In the genomic region with DNA sequence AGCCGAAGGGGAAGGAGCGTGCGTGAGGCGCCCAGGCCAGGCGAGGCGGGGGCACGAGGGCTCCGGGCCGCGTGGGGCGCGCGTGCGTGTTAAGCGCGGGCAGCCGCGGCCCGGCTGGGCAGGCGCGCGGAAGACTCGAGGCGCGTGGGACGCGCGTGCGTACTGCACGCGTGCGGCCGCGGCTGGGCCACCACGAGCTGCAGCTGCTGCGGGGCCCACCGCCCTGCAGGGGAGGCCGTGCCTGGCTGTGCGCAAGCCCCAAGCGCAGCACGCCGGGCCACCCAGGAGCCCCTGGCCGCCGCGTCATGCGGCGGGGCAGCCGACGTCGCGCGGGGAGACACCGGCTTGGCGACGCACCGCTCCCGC, we compare ENCODE assay signal across 1 cellular context.
A peak's percentile ranks its signal among the peaks of the same experiment; 100 is the strongest.
TF ChIP-seq lines count a peak whose summit lies in the region.

No MANE protein-coding gene starts in this region.

TF ChIP-seq in HepG2, 621 proteins besides CTCF, POLR2A, EP300 and RAD21 (continues in another document):
- 0 out of 2 replicates have a peak, but pooled peaks have one; percentile 10 for TF ChIP-seq MXD4 (CRISPR knock-in tag; IDR thresholded peaks at IDR 0.05)
- TF ChIP-seq BORCS8-MEF2B (CRISPR knock-in tag; IDR thresholded peaks at IDR 0.05), result no peak
- TF ChIP-seq ZNF607 (CRISPR knock-in tag; IDR thresholded peaks at IDR 0.05; ENCODE audit: borderline replicate concordance), result no peak
- TF ChIP-seq ASH2L (IDR thresholded peaks at IDR 0.05; ENCODE audit: insufficient read length, low read depth, low read length), result peak; percentile 62
- TF ChIP-seq ZNF766 (CRISPR knock-in tag; IDR thresholded peaks at IDR 0.05; ENCODE audit: borderline replicate concordance), result peak; percentile 22; the same call in 1 of the 2 replicates
- TF ChIP-seq AGO2 (optimal IDR thresholded peaks at IDR 0.05; ENCODE audit: low read depth, low read length), result peak; percentile 7
- TF ChIP-seq ZNF24 (IDR thresholded peaks at IDR 0.05), result no peak
- TF ChIP-seq ZNF121 (CRISPR knock-in tag; IDR thresholded peaks at IDR 0.05), result no peak
- TF ChIP-seq, protein P1, sequence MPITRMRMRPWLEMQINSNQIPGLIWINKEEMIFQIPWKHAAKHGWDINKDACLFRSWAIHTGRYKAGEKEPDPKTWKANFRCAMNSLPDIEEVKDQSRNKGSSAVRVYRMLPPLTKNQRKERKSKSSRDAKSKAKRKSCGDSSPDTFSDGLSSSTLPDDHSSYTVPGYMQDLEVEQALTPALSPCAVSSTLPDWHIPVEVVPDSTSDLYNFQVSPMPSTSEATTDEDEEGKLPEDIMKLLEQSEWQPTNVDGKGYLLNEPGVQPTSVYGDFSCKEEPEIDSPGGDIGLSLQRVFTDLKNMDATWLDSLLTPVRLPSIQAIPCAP (CRISPR knock-in tag; IDR thresholded peaks at IDR 0.05; ENCODE audit: low read depth), result no peak
- no peak for TF ChIP-seq SYNCRIP (IDR thresholded peaks at IDR 0.05; ENCODE audit: insufficient read depth, low read depth, low read length)
- peak; percentile 14 for TF ChIP-seq YY1 (IDR thresholded peaks at IDR 0.05; ENCODE audit: insufficient read depth, insufficient replicate concordance, low read depth, low read length)
- TF ChIP-seq CHCHD3 (CRISPR knock-in tag; IDR thresholded peaks at IDR 0.05), result no peak
- TF ChIP-seq, protein P2, sequence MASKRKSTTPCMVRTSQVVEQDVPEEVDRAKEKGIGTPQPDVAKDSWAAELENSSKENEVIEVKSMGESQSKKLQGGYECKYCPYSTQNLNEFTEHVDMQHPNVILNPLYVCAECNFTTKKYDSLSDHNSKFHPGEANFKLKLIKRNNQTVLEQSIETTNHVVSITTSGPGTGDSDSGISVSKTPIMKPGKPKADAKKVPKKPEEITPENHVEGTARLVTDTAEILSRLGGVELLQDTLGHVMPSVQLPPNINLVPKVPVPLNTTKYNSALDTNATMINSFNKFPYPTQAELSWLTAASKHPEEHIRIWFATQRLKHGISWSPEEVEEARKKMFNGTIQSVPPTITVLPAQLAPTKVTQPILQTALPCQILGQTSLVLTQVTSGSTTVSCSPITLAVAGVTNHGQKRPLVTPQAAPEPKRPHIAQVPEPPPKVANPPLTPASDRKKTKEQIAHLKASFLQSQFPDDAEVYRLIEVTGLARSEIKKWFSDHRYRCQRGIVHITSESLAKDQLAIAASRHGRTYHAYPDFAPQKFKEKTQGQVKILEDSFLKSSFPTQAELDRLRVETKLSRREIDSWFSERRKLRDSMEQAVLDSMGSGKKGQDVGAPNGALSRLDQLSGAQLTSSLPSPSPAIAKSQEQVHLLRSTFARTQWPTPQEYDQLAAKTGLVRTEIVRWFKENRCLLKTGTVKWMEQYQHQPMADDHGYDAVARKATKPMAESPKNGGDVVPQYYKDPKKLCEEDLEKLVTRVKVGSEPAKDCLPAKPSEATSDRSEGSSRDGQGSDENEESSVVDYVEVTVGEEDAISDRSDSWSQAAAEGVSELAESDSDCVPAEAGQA (IDR thresholded peaks at IDR 0.05; ENCODE audit: low read depth), result no peak
- TF ChIP-seq, protein P2 (CRISPR knock-in tag; IDR thresholded peaks at IDR 0.05; ENCODE audit: borderline replicate concordance), result peak; percentile 26; the same call in 1 of the 2 replicates
- TF ChIP-seq ZNF232 (CRISPR knock-in tag; IDR thresholded peaks at IDR 0.05; ENCODE audit: borderline replicate concordance), result 0 out of 2 replicates have a peak, but pooled peaks have one; percentile 9
- TF ChIP-seq ZNF441 (CRISPR knock-in tag; IDR thresholded peaks at IDR 0.05; ENCODE audit: borderline replicate concordance), result 0 out of 2 replicates have a peak, but pooled peaks have one; percentile 3
- TF ChIP-seq TMF1 (CRISPR knock-in tag; IDR thresholded peaks at IDR 0.05; ENCODE audit: low read depth), result no peak
- TF ChIP-seq, protein P3, sequence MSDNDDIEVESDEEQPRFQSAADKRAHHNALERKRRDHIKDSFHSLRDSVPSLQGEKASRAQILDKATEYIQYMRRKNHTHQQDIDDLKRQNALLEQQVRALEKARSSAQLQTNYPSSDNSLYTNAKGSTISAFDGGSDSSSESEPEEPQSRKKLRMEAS (IDR thresholded peaks at IDR 0.05), result peak; percentile 42
- no peak for TF ChIP-seq SP140L (CRISPR knock-in tag; IDR thresholded peaks at IDR 0.05; ENCODE audit: borderline replicate concordance)
- TF ChIP-seq FOXC1 (CRISPR knock-in tag; IDR thresholded peaks at IDR 0.05; ENCODE audit: borderline replicate concordance), result no peak
- TF ChIP-seq RBFOX2 (IDR thresholded peaks at IDR 0.05; ENCODE audit: low read depth, low read length), result peak; percentile 87
- TF ChIP-seq ZFYVE20 (CRISPR knock-in tag; IDR thresholded peaks at IDR 0.05; ENCODE audit: borderline replicate concordance, low read depth), result peak; percentile 49; the same call in 1 of the 2 replicates
- TF ChIP-seq TOPORS (CRISPR knock-in tag; IDR thresholded peaks at IDR 0.05), result peak; percentile 0; the same call in 1 of the 2 replicates
- TF ChIP-seq, protein P4, sequence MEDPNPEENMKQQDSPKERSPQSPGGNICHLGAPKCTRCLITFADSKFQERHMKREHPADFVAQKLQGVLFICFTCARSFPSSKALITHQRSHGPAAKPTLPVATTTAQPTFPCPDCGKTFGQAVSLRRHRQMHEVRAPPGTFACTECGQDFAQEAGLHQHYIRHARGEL (CRISPR knock-in tag; IDR thresholded peaks at IDR 0.05), result no peak
- TF ChIP-seq, protein P5, sequence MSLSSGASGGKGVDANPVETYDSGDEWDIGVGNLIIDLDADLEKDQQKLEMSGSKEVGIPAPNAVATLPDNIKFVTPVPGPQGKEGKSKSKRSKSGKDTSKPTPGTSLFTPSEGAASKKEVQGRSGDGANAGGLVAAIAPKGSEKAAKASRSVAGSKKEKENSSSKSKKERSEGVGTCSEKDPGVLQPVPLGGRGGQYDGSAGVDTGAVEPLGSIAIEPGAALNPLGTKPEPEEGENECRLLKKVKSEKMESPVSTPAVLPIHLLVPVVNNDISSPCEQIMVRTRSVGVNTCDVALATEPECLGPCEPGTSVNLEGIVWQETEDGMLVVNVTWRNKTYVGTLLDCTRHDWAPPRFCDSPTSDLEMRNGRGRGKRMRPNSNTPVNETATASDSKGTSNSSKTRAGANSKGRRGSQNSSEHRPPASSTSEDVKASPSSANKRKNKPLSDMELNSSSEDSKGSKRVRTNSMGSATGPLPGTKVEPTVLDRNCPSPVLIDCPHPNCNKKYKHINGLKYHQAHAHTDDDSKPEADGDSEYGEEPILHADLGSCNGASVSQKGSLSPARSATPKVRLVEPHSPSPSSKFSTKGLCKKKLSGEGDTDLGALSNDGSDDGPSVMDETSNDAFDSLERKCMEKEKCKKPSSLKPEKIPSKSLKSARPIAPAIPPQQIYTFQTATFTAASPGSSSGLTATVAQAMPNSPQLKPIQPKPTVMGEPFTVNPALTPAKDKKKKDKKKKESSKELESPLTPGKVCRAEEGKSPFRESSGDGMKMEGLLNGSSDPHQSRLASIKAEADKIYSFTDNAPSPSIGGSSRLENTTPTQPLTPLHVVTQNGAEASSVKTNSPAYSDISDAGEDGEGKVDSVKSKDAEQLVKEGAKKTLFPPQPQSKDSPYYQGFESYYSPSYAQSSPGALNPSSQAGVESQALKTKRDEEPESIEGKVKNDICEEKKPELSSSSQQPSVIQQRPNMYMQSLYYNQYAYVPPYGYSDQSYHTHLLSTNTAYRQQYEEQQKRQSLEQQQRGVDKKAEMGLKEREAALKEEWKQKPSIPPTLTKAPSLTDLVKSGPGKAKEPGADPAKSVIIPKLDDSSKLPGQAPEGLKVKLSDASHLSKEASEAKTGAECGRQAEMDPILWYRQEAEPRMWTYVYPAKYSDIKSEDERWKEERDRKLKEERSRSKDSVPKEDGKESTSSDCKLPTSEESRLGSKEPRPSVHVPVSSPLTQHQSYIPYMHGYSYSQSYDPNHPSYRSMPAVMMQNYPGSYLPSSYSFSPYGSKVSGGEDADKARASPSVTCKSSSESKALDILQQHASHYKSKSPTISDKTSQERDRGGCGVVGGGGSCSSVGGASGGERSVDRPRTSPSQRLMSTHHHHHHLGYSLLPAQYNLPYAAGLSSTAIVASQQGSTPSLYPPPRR (CRISPR knock-in tag; IDR thresholded peaks at IDR 0.05; ENCODE audit: borderline replicate concordance), result no peak
- TF ChIP-seq, protein P6, sequence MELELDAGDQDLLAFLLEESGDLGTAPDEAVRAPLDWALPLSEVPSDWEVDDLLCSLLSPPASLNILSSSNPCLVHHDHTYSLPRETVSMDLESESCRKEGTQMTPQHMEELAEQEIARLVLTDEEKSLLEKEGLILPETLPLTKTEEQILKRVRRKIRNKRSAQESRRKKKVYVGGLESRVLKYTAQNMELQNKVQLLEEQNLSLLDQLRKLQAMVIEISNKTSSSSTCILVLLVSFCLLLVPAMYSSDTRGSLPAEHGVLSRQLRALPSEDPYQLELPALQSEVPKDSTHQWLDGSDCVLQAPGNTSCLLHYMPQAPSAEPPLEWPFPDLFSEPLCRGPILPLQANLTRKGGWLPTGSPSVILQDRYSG (CRISPR knock-in tag; IDR thresholded peaks at IDR 0.05), result 0 out of 2 replicates have a peak, but pooled peaks have one; percentile 37
- no peak for TF ChIP-seq ZBTB3 (CRISPR knock-in tag; IDR thresholded peaks at IDR 0.05; ENCODE audit: borderline replicate concordance, low read depth)
- TF ChIP-seq ZNF563 (CRISPR knock-in tag; IDR thresholded peaks at IDR 0.05), result peak; percentile 5; the same call in 1 of the 2 replicates
- TF ChIP-seq ZNF225 (CRISPR knock-in tag; IDR thresholded peaks at IDR 0.05), result no peak
- peak; percentile 23; the same call in 1 of the 2 replicates for TF ChIP-seq ZNF773 (CRISPR knock-in tag; IDR thresholded peaks at IDR 0.05; ENCODE audit: borderline replicate concordance)
- no peak for TF ChIP-seq ZFP41 (CRISPR knock-in tag; IDR thresholded peaks at IDR 0.05; ENCODE audit: borderline replicate concordance)
- 0 out of 2 replicates have a peak, but pooled peaks have one; percentile 2 for TF ChIP-seq ZNF546 (CRISPR knock-in tag; conservative IDR thresholded peaks at IDR 0.05)
- TF ChIP-seq, protein P7, sequence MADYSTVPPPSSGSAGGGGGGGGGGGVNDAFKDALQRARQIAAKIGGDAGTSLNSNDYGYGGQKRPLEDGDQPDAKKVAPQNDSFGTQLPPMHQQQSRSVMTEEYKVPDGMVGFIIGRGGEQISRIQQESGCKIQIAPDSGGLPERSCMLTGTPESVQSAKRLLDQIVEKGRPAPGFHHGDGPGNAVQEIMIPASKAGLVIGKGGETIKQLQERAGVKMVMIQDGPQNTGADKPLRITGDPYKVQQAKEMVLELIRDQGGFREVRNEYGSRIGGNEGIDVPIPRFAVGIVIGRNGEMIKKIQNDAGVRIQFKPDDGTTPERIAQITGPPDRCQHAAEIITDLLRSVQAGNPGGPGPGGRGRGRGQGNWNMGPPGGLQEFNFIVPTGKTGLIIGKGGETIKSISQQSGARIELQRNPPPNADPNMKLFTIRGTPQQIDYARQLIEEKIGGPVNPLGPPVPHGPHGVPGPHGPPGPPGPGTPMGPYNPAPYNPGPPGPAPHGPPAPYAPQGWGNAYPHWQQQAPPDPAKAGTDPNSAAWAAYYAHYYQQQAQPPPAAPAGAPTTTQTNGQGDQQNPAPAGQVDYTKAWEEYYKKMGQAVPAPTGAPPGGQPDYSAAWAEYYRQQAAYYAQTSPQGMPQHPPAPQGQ (CRISPR knock-in tag; IDR thresholded peaks at IDR 0.05; ENCODE audit: borderline replicate concordance), result no peak
- peak; percentile 19 for TF ChIP-seq SALL2 (CRISPR knock-in tag; IDR thresholded peaks at IDR 0.05)
- no peak for TF ChIP-seq RELA (CRISPR knock-in tag; IDR thresholded peaks at IDR 0.05)
- TF ChIP-seq, protein P8, sequence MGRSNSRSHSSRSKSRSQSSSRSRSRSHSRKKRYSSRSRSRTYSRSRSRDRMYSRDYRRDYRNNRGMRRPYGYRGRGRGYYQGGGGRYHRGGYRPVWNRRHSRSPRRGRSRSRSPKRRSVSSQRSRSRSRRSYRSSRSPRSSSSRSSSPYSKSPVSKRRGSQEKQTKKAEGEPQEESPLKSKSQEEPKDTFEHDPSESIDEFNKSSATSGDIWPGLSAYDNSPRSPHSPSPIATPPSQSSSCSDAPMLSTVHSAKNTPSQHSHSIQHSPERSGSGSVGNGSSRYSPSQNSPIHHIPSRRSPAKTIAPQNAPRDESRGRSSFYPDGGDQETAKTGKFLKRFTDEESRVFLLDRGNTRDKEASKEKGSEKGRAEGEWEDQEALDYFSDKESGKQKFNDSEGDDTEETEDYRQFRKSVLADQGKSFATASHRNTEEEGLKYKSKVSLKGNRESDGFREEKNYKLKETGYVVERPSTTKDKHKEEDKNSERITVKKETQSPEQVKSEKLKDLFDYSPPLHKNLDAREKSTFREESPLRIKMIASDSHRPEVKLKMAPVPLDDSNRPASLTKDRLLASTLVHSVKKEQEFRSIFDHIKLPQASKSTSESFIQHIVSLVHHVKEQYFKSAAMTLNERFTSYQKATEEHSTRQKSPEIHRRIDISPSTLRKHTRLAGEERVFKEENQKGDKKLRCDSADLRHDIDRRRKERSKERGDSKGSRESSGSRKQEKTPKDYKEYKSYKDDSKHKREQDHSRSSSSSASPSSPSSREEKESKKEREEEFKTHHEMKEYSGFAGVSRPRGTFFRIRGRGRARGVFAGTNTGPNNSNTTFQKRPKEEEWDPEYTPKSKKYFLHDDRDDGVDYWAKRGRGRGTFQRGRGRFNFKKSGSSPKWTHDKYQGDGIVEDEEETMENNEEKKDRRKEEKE (IDR thresholded peaks at IDR 0.05), result no peak
- TF ChIP-seq, protein P9, sequence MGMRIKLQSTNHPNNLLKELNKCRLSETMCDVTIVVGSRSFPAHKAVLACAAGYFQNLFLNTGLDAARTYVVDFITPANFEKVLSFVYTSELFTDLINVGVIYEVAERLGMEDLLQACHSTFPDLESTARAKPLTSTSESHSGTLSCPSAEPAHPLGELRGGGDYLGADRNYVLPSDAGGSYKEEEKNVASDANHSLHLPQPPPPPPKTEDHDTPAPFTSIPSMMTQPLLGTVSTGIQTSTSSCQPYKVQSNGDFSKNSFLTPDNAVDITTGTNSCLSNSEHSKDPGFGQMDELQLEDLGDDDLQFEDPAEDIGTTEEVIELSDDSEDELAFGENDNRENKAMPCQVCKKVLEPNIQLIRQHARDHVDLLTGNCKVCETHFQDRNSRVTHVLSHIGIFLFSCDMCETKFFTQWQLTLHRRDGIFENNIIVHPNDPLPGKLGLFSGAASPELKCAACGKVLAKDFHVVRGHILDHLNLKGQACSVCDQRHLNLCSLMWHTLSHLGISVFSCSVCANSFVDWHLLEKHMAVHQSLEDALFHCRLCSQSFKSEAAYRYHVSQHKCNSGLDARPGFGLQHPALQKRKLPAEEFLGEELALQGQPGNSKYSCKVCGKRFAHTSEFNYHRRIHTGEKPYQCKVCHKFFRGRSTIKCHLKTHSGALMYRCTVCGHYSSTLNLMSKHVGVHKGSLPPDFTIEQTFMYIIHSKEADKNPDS (CRISPR knock-in tag; IDR thresholded peaks at IDR 0.05), result no peak
- peak; percentile 64 for TF ChIP-seq ZFY (CRISPR knock-in tag; IDR thresholded peaks at IDR 0.05)
- TF ChIP-seq ZFAT (CRISPR knock-in tag; conservative IDR thresholded peaks at IDR 0.05), result no peak
